15 cellular contexts compared by ENCODE assay signal in genomic region chr2:168614291-168615018, GRCh38.
DNase-seq lines count a peak whose midpoint lies in the region; ATAC-seq and TF ChIP-seq lines count a peak whose summit lies in the region.
"Had no signal": no experiment of that assay in that cellular context is flagged by ENCODE, and none has a peak within 500 bp of the region (broad histone marks: within the 10 kb centered on the region; RNA-seq: fewer than 3 reads in every experiment).

No MANE protein-coding gene starts in this region.

- H3K4me3 ChIP-seq in NB4 (ENCODE audit: low read depth, low read length) = no peak overlapping the region
- H3K4me3 ChIP-seq in endodermal cell (ENCODE audit: low read length) = no peak overlapping the region
- H3K4me3 ChIP-seq in upper lobe of right lung = no peak overlapping the region
- H3K4me3 ChIP-seq: BLaER1, left ventricle myocardium inferior had no signal

- no peak for TF ChIP-seq POLR2A in NB4 (IDR thresholded peaks at IDR 0.05; ENCODE audit: extremely low read depth, insufficient read length)

- intact Hi-C loops in upper lobe of right lung (cut with DNase I) = no loop called here

- DNase-seq in activated naive CD8-positive, alpha-beta T cell treated with anti-CD3 and anti-CD28 coated beads for 36 hours = no peak
- peak; percentile 23 for DNase-seq in NB4 (ENCODE audit: low read depth)
- peak; percentile 64 for DNase-seq in endodermal cell
- DNase-seq in upper lobe of right lung = no peak
- DNase-seq in Ammon's horn (ENCODE audit: low spot score) = no peak
- DNase-seq: left ventricle myocardium inferior, NCI-H146 had no signal

- ATAC-seq in upper lobe of right lung (peak; percentile 20), GM21723 (IDR thresholded peaks at IDR 0.05; ENCODE audit: unreplicated experiment) (no peak), GM18873 (IDR thresholded peaks at IDR 0.05; ENCODE audit: low FRiP score, unreplicated experiment) (no peak)
- ATAC-seq: activated T-helper 17 cell treated with anti-CD3 and anti-CD28 coated beads, Interleukin-2, amount 50 U/mL, for 72 hours had no signal

- H3K27me3 ChIP-seq in endodermal cell (ENCODE audit: control insufficient read depth, insufficient read depth, low read length, poor library complexity, severe bottlenecking) (no peaks in the 10 kb centered on the region), upper lobe of right lung (no peaks in the 10 kb centered on the region)
- H3K27me3 ChIP-seq: BLaER1 had no signal

- no peaks in the 10 kb centered on the region for H3K36me3 ChIP-seq in endodermal cell (ENCODE audit: control insufficient read depth, insufficient read depth, low read length)
- no peaks in the 10 kb centered on the region for H3K36me3 ChIP-seq in upper lobe of right lung
- H3K36me3 ChIP-seq: left ventricle myocardium inferior had no signal

- no peak overlapping the region for H3K27ac ChIP-seq in endodermal cell (ENCODE audit: low read depth, low read length)
- no peak overlapping the region for H3K27ac ChIP-seq in upper lobe of right lung
- H3K27ac ChIP-seq: BLaER1, left ventricle myocardium inferior, VCaP had no signal

- no peaks in the 10 kb centered on the region for H3K4me1 ChIP-seq in endodermal cell (ENCODE audit: control insufficient read depth, insufficient read depth, low read length)
- no peaks in the 10 kb centered on the region for H3K4me1 ChIP-seq in upper lobe of right lung
- H3K4me1 ChIP-seq: BLaER1 had no signal

- H3K9me3 ChIP-seq in endodermal cell (ENCODE audit: control insufficient read depth, low read length) (peaks cover 39% of the 10 kb centered on the region), upper lobe of right lung (no peaks in the 10 kb centered on the region)

- no peak overlapping the region for H3K9ac ChIP-seq in endodermal cell (ENCODE audit: extremely low read depth, low read length, poor library complexity, severe bottlenecking)
- H3K9ac ChIP-seq: BLaER1 had no signal

- H3K27ac Mint-ChIP-seq in activated naive CD8-positive, alpha-beta T cell = peak overlapping the region; percentile 24
- no peak overlapping the region for H3K27ac Mint-ChIP-seq in activated naive CD8-positive, alpha-beta T cell treated with anti-CD3 and anti-CD28 coated beads for 36 hours
- H3K27ac Mint-ChIP-seq in endodermal cell = no peak overlapping the region
- H3K27ac Mint-ChIP-seq: activated T-helper 17 cell treated with anti-CD3 and anti-CD28 coated beads, Interleukin-2, amount 50 U/mL, for 72 hours; stimulated activated naive CD8-positive, alpha-beta T cell treated with anti-CD3 and anti-CD28 coated beads, Interleukin-15, Interleukin-2, amounts not matched to agents 100 ng/mL and 50 ng/mL, for 24 hours had no signal

- no peak overlapping the region for H3K4me3 Mint-ChIP-seq in activated naive CD8-positive, alpha-beta T cell
- no peak overlapping the region for H3K4me3 Mint-ChIP-seq in activated naive CD8-positive, alpha-beta T cell treated with anti-CD3 and anti-CD28 coated beads for 36 hours
- no peak overlapping the region for H3K4me3 Mint-ChIP-seq in endodermal cell
- H3K4me3 Mint-ChIP-seq: activated T-helper 17 cell treated with anti-CD3 and anti-CD28 coated beads, Interleukin-2, amount 50 U/mL, for 72 hours; central memory CD8-positive, alpha-beta T cell; stimulated activated naive CD8-positive, alpha-beta T cell treated with anti-CD3 and anti-CD28 coated beads, Interleukin-15, Interleukin-2, amounts not matched to agents 100 ng/mL and 50 ng/mL, for 24 hours had no signal

- peak; percentile 37 for TF ChIP-seq CTCF in NB4 (IDR thresholded peaks at IDR 0.05; ENCODE audit: low read depth, low read length)
- peak; percentile 61 for TF ChIP-seq CTCF in endodermal cell (conservative IDR thresholded peaks at IDR 0.05)
- TF ChIP-seq CTCF in upper lobe of right lung (IDR thresholded peaks at IDR 0.05) = no peak

- peaks cover 40% of the 10 kb centered on the region for H3K4me1 Mint-ChIP-seq in activated naive CD8-positive, alpha-beta T cell (ENCODE audit: low read depth)
- H3K4me1 Mint-ChIP-seq in activated naive CD8-positive, alpha-beta T cell treated with anti-CD3 and anti-CD28 coated beads for 36 hours = peaks cover 22% of the 10 kb centered on the region
- H3K4me1 Mint-ChIP-seq in endodermal cell = peaks cover 1% of the 10 kb centered on the region
- H3K4me1 Mint-ChIP-seq: activated T-helper 17 cell treated with anti-CD3 and anti-CD28 coated beads, Interleukin-2, amount 50 U/mL, for 72 hours; central memory CD8-positive, alpha-beta T cell had no signal

- WGBS in endodermal cell (ENCODE audit: insufficient coverage in 1 of 2, insufficient read length in 1 of 2), 2 experiments = 81 to 100% methylated on average over 1 to 2 of the region's 2 CpGs

- peaks cover 6% of the 10 kb centered on the region for H3K9me3 Mint-ChIP-seq in activated naive CD8-positive, alpha-beta T cell (ENCODE audit: low read depth)
- peaks cover 12% of the 10 kb centered on the region for H3K9me3 Mint-ChIP-seq in activated naive CD8-positive, alpha-beta T cell treated with anti-CD3 and anti-CD28 coated beads for 36 hours
- H3K9me3 Mint-ChIP-seq in endodermal cell = peaks cover 33% of the 10 kb centered on the region
- H3K9me3 Mint-ChIP-seq: central memory CD8-positive, alpha-beta T cell; stimulated activated naive CD8-positive, alpha-beta T cell treated with anti-CD3 and anti-CD28 coated beads, Interleukin-15, Interleukin-2, amounts not matched to agents 100 ng/mL and 50 ng/mL, for 24 hours had no signal

- no peaks in the 10 kb centered on the region for H3K27me3 Mint-ChIP-seq in activated naive CD8-positive, alpha-beta T cell
- no peaks in the 10 kb centered on the region for H3K27me3 Mint-ChIP-seq in activated naive CD8-positive, alpha-beta T cell treated with anti-CD3 and anti-CD28 coated beads for 36 hours
- no peaks in the 10 kb centered on the region for H3K27me3 Mint-ChIP-seq in endodermal cell (ENCODE audit: insufficient read depth)
- H3K27me3 Mint-ChIP-seq: activated T-helper 17 cell treated with anti-CD3 and anti-CD28 coated beads, Interleukin-2, amount 50 U/mL, for 72 hours; stimulated activated naive CD8-positive, alpha-beta T cell treated with anti-CD3 and anti-CD28 coated beads, Interleukin-15, Interleukin-2, amounts not matched to agents 100 ng/mL and 50 ng/mL, for 24 hours had no signal

- peaks cover 21% of the 10 kb centered on the region for H3K36me3 Mint-ChIP-seq in activated naive CD8-positive, alpha-beta T cell
- H3K36me3 Mint-ChIP-seq in activated naive CD8-positive, alpha-beta T cell treated with anti-CD3 and anti-CD28 coated beads for 36 hours = peaks cover 42% of the 10 kb centered on the region
- H3K36me3 Mint-ChIP-seq in endodermal cell (ENCODE audit: low read depth) = peaks cover 32% of the 10 kb centered on the region

Comparison
In these comparisons a context has a peak if more than half of its experiments do, and no peak if none do; other contexts are left out.
1. DNase-seq: peak in NB4 (single experiment) and endodermal cell (single experiment); none in activated naive CD8-positive, alpha-beta T cell treated with anti-CD3 and anti-CD28 coated beads for 36 hours (single experiment), upper lobe of right lung (single experiment) and Ammon's horn (single experiment).